In genomic region chr21:42446531-42446930, GRCh38 we compare ENCODE assay signal across 33 cellular contexts. TPM values are rescaled to one million over a fixed set of nuclear protein-coding genes. Genes with fewer than 3 reads are reported as not detected.
DNase-seq lines count a peak whose midpoint lies in the region; ATAC-seq lines count a peak whose summit lies in the region.
"Had no signal": no experiment of that assay in that cellular context is flagged by ENCODE, and none has a peak within 500 bp of the region (broad histone marks: within the 10 kb centered on the region; RNA-seq: fewer than 3 reads in every experiment).

No MANE protein-coding gene starts in this region.

- peak overlapping the region in 4 of 7 donors; percentile 17 to 83 (median 64) for H3K27ac Mint-ChIP-seq in CD4-positive, alpha-beta memory T cell
- H3K27ac Mint-ChIP-seq in activated T-helper 1 cell treated with anti-CD3 and anti-CD28 coated beads, Interleukin-12 subunit alpha, Interleukin-12 subunit beta, Interleukin-2, Interleukin-4 antibody, amounts not matched to agents 30 ng/mL and 10 ng/mL and 1 ng/mL, durations not matched to agents 14 hours and 24 hours and 36 hours, result peak overlapping the region; percentile 31
- H3K27ac Mint-ChIP-seq in naive thymus-derived CD4-positive, alpha-beta T cell, result peak overlapping the region in 7 of 9 donors; percentile 41 to 97 (median 64)
- H3K27ac Mint-ChIP-seq: type B pancreatic cell had no signal

- H3K36me3 ChIP-seq in CD4-positive, alpha-beta memory T cell (ENCODE audit: insufficient read depth, low read length), result peaks cover 55% of the 10 kb centered on the region
- H3K36me3 ChIP-seq in naive thymus-derived CD4-positive, alpha-beta T cell (ENCODE audit: control insufficient read depth in 2 of 3, insufficient read depth in 3 of 3, low read length in 3 of 3), result peaks cover 0 to 74% (median 8%) of the 10 kb centered on the region in 3 experiments
- H3K36me3 ChIP-seq: gastroesophageal sphincter, HAP-1, Peyer's patch had no signal

- peaks cover 17% of the 10 kb centered on the region for H3K4me1 ChIP-seq in CD4-positive, alpha-beta memory T cell (ENCODE audit: insufficient read depth, low read length)
- H3K4me1 ChIP-seq in naive thymus-derived CD4-positive, alpha-beta T cell (ENCODE audit: control insufficient read depth in 2 of 2, insufficient read depth in 2 of 2, low read length in 2 of 2), result peaks cover 4 to 15% of the 10 kb centered on the region in 2 donors
- H3K4me1 ChIP-seq: gastroesophageal sphincter, HAP-1, psoas muscle had no signal

- no peak for DNase-seq in activated CD4-positive, CD25-positive, alpha-beta regulatory T cell treated with anti-CD3 and anti-CD28 coated beads, Interleukin-2, amount 50 U/mL, for 72 hours
- no peak for DNase-seq in CD4-positive, alpha-beta memory T cell
- DNase-seq in activated T-helper 1 cell treated with anti-CD3 and anti-CD28 coated beads, Interleukin-12 subunit alpha, Interleukin-12 subunit beta, Interleukin-2, Interleukin-4 antibody, amounts not matched to agents 30 ng/mL and 10 ng/mL and 1 ng/mL, durations not matched to agents 14 hours and 24 hours and 36 hours (ENCODE audit: low spot score), result no peak
- DNase-seq in naive thymus-derived CD4-positive, alpha-beta T cell, result no peak
- no peak for DNase-seq in inferior parietal cortex (ENCODE audit: extremely low spot score)
- DNase-seq in NCI-H345 treated with DMSO at 0.1 percent for 48 hours (lab: John Stamatoyannopoulos, UW; ENCODE audit: unreplicated experiment), result no peak
- DNase-seq in substantia nigra (lab: John Stamatoyannopoulos, UW), result no peak
- DNase-seq: activated CD4-positive, alpha-beta T cell treated with anti-CD3 and anti-CD28 coated beads for 1 hour; activated effector memory CD4-positive, alpha-beta T cell treated with Interleukin-2 at 50 U/mL for 16 hours; Kasumi-1; left cardiac atrium; NCI-H1417; NCI-H2029 treated with DMSO at 0.1 percent for 48 hours; NCI-H226; NCI-H774; occipital lobe; psoas muscle; stimulated activated CD4-positive, alpha-beta T cell treated with anti-CD3 and anti-CD28 coated beads, Interleukin-12 subunit alpha, Interleukin-12 subunit beta, amount 100 ng/mL, for 4 hours; stimulated activated CD4-positive, alpha-beta T cell treated with anti-CD3 and anti-CD28 coated beads, Interleukin-2, amount 100 ng/mL, for 48 hours had no signal

- H3K36me3 Mint-ChIP-seq in CD4-positive, alpha-beta memory T cell, result peaks cover 43 to 73% of the 10 kb centered on the region in 2 donors
- peaks cover 73% of the 10 kb centered on the region for H3K36me3 Mint-ChIP-seq in activated T-helper 1 cell treated with anti-CD3 and anti-CD28 coated beads, Interleukin-12 subunit alpha, Interleukin-12 subunit beta, Interleukin-2, Interleukin-4 antibody, amounts not matched to agents 30 ng/mL and 10 ng/mL and 1 ng/mL, durations not matched to agents 14 hours and 24 hours and 36 hours (ENCODE audit: low read depth)
- peaks cover 10 to 53% (median 23%) of the 10 kb centered on the region in 5 donors for H3K36me3 Mint-ChIP-seq in naive thymus-derived CD4-positive, alpha-beta T cell
- H3K36me3 Mint-ChIP-seq: natural killer cell treated with Interleukin-12 subunit alpha and Interleukin-12 subunit beta and Interleukin-15 and Interleukin-18, amount 100 ng/mL, for 72 hours; type B pancreatic cell had no signal

- CTCF ChIA-PET in CD4-positive, alpha-beta memory T cell (lab: Charles Lee; ENCODE audit: partially characterized antibody), result interaction anchor here (2.9 kb wide), 1 partner anchor 109 kb away, joined by 10 read pairs; no protein-coding TSS in a partner anchor
- CTCF ChIA-PET in naive thymus-derived CD4-positive, alpha-beta T cell (lab: Charles Lee), result interaction anchor here (0.6 to 1.0 kb wide), 2 partner anchors 9 to 22 kb away, joined by 3 read pairs; no protein-coding TSS in a partner anchor

- peak; percentile 35 to 36 for ATAC-seq in activated CD4-positive, CD25-positive, alpha-beta regulatory T cell treated with anti-CD3 and anti-CD28 coated beads, Interleukin-2, amount 50 U/mL, for 24 hours
- ATAC-seq in naive thymus-derived CD4-positive, alpha-beta T cell, result no peak
- ATAC-seq: gastroesophageal sphincter; left cardiac atrium; natural killer cell treated with Interleukin-12 subunit alpha and Interleukin-12 subunit beta and Interleukin-15 and Interleukin-18, amount 100 ng/mL, for 72 hours; psoas muscle; sciatic nerve had no signal

- H3K4me1 Mint-ChIP-seq in CD4-positive, alpha-beta memory T cell, result peaks cover 14 to 44% (median 25%) of the 10 kb centered on the region in 4 donors
- peaks cover 55% of the 10 kb centered on the region for H3K4me1 Mint-ChIP-seq in activated T-helper 1 cell treated with anti-CD3 and anti-CD28 coated beads, Interleukin-12 subunit alpha, Interleukin-12 subunit beta, Interleukin-2, Interleukin-4 antibody, amounts not matched to agents 30 ng/mL and 10 ng/mL and 1 ng/mL, durations not matched to agents 14 hours and 24 hours and 36 hours (ENCODE audit: low read depth)
- peaks cover 11 to 48% (median 36%) of the 10 kb centered on the region in 7 donors for H3K4me1 Mint-ChIP-seq in naive thymus-derived CD4-positive, alpha-beta T cell

- POLR2A ChIA-PET in CD4-positive, alpha-beta memory T cell (lab: Charles Lee; ENCODE audit: partially characterized antibody), result interaction anchor here (0.6 to 1.5 kb wide), 5 partner anchors 10 to 128 kb away, joined by 3 read pairs; no protein-coding TSS in a partner anchor
- POLR2A ChIA-PET in naive thymus-derived CD4-positive, alpha-beta T cell (lab: Charles Lee), result interaction anchor here (1.7 kb wide), 1 partner anchor 42 kb away, joined by 9 read pairs; the partner anchor contains the start of gene UBASH3A

- no peaks in the 10 kb centered on the region for H3K27me3 ChIP-seq in CD4-positive, alpha-beta memory T cell (ENCODE audit: insufficient read depth, low read length)
- no peaks in the 10 kb centered on the region for H3K27me3 ChIP-seq in naive thymus-derived CD4-positive, alpha-beta T cell (ENCODE audit: control insufficient read depth in 2 of 2, insufficient read depth in 2 of 2, low read length in 2 of 2)
- H3K27me3 ChIP-seq: hepatocyte, Peyer's patch had no signal

- no peaks in the 10 kb centered on the region for H3K9me3 ChIP-seq in CD4-positive, alpha-beta memory T cell (ENCODE audit: control insufficient read depth in 1 of 2, low read length in 2 of 2)
- H3K9me3 ChIP-seq in naive thymus-derived CD4-positive, alpha-beta T cell (ENCODE audit: control insufficient read depth in 2 of 3, low read length in 3 of 3), result no peaks in the 10 kb centered on the region
- H3K9me3 ChIP-seq: gastroesophageal sphincter, HAP-1, Peyer's patch, psoas muscle had no signal

- H3K4me3 ChIP-seq in CD4-positive, alpha-beta memory T cell (ENCODE audit: low read length in 2 of 2), result no peak overlapping the region
- H3K4me3 ChIP-seq in naive thymus-derived CD4-positive, alpha-beta T cell (ENCODE audit: low read length), result no peak overlapping the region
- H3K4me3 ChIP-seq: gastroesophageal sphincter, HAP-1, hepatocyte, Peyer's patch, psoas muscle had no signal

- intact Hi-C loops in CD4-positive, alpha-beta memory T cell (cut with micrococcal nuclease), result no loop called here
- intact Hi-C loops in activated T-helper 1 cell treated with anti-CD3 and anti-CD28 coated beads, Interleukin-12 subunit alpha, Interleukin-12 subunit beta, Interleukin-2, Interleukin-4 antibody, amounts not matched to agents 30 ng/mL and 10 ng/mL and 1 ng/mL, durations not matched to agents 14 hours and 24 hours and 36 hours (cut with micrococcal nuclease), result no loop called here
- intact Hi-C loops in naive thymus-derived CD4-positive, alpha-beta T cell (cut with micrococcal nuclease), result no loop called here

- peaks cover 0 to 2% (median 0%) of the 10 kb centered on the region in 8 donors for H3K9me3 Mint-ChIP-seq in CD4-positive, alpha-beta memory T cell
- no peaks in the 10 kb centered on the region for H3K9me3 Mint-ChIP-seq in activated T-helper 1 cell treated with anti-CD3 and anti-CD28 coated beads, Interleukin-12 subunit alpha, Interleukin-12 subunit beta, Interleukin-2, Interleukin-4 antibody, amounts not matched to agents 30 ng/mL and 10 ng/mL and 1 ng/mL, durations not matched to agents 14 hours and 24 hours and 36 hours
- H3K9me3 Mint-ChIP-seq in naive thymus-derived CD4-positive, alpha-beta T cell, result peaks cover 0 to 2% (median 0%) of the 10 kb centered on the region in 11 donors
- H3K9me3 Mint-ChIP-seq: natural killer cell treated with Interleukin-12 subunit alpha and Interleukin-12 subunit beta and Interleukin-15 and Interleukin-18, amount 100 ng/mL, for 72 hours; type B pancreatic cell had no signal

- no peaks in the 10 kb centered on the region for H3K27me3 Mint-ChIP-seq in CD4-positive, alpha-beta memory T cell
- H3K27me3 Mint-ChIP-seq in activated T-helper 1 cell treated with anti-CD3 and anti-CD28 coated beads, Interleukin-12 subunit alpha, Interleukin-12 subunit beta, Interleukin-2, Interleukin-4 antibody, amounts not matched to agents 30 ng/mL and 10 ng/mL and 1 ng/mL, durations not matched to agents 14 hours and 24 hours and 36 hours (ENCODE audit: insufficient read depth), result no peaks in the 10 kb centered on the region
- peaks cover 0 to 4% (median 0%) of the 10 kb centered on the region in 5 donors for H3K27me3 Mint-ChIP-seq in naive thymus-derived CD4-positive, alpha-beta T cell

- no peak overlapping the region for H3K27ac ChIP-seq in CD4-positive, alpha-beta memory T cell (ENCODE audit: low read depth, low read length)
- H3K27ac ChIP-seq in naive thymus-derived CD4-positive, alpha-beta T cell (ENCODE audit: low read depth, low read length), result no peak overlapping the region
- no peak overlapping the region for H3K27ac ChIP-seq in substantia nigra (ENCODE audit: low read depth, low read length, poor library complexity, severe bottlenecking)
- H3K27ac ChIP-seq: 22Rv1, C4-2B, gastroesophageal sphincter, hepatocyte, Peyer's patch, psoas muscle had no signal

- H3K4me3 Mint-ChIP-seq in CD4-positive, alpha-beta memory T cell, result no peak overlapping the region
- H3K4me3 Mint-ChIP-seq in activated T-helper 1 cell treated with anti-CD3 and anti-CD28 coated beads, Interleukin-12 subunit alpha, Interleukin-12 subunit beta, Interleukin-2, Interleukin-4 antibody, amounts not matched to agents 30 ng/mL and 10 ng/mL and 1 ng/mL, durations not matched to agents 14 hours and 24 hours and 36 hours, result no peak overlapping the region
- H3K4me3 Mint-ChIP-seq in naive thymus-derived CD4-positive, alpha-beta T cell, result no peak overlapping the region
- H3K4me3 Mint-ChIP-seq: natural killer cell treated with Interleukin-12 subunit alpha and Interleukin-12 subunit beta and Interleukin-15 and Interleukin-18, amount 100 ng/mL, for 72 hours; type B pancreatic cell had no signal

RNA-seq across cellular contexts. Expression of gene UBASH3A, which starts 42.8 kb away (rescaled TPM):
- total RNA-seq in CD4-positive, alpha-beta memory T cell, result 10 to 100 TPM; 79.3 to 93.6 TPM
- polyA plus RNA-seq in CD4-positive, alpha-beta memory T cell, result 10 to 100 TPM; 43.1 to 58.0 TPM
- 69.1 and 70.8 TPM in 2 replicates for total RNA-seq in activated T-helper 1 cell treated with anti-CD3 and anti-CD28 coated beads, Interleukin-12 subunit alpha, Interleukin-12 subunit beta, Interleukin-2, Interleukin-4 antibody, amounts not matched to agents 30 ng/mL and 10 ng/mL and 1 ng/mL, durations not matched to agents 14 hours and 24 hours and 36 hours
- total RNA-seq in naive thymus-derived CD4-positive, alpha-beta T cell, result 100 to 1,000 TPM in 1 of 5 experiments, 10 to 100 TPM in 4; 41.9 to 101 (median 91.7) TPM
- polyA plus RNA-seq in naive thymus-derived CD4-positive, alpha-beta T cell, result 10 to 100 TPM; 57.1 to 99.3 TPM
- total RNA-seq: endothelial cell of umbilical vein, fibroblast of lung, hepatocyte, lung microvascular endothelial cell, occipital lobe had no signal
- polyA plus RNA-seq: endothelial cell of umbilical vein, fibroblast of lung, hepatocyte had no signal

RNA-seq across cellular contexts. Expression of gene RSPH1, which starts 49.5 kb away (rescaled TPM):
- not detected for total RNA-seq in CD4-positive, alpha-beta memory T cell
- not detected for polyA plus RNA-seq in CD4-positive, alpha-beta memory T cell
- not detected in 2 replicates for total RNA-seq in activated T-helper 1 cell treated with anti-CD3 and anti-CD28 coated beads, Interleukin-12 subunit alpha, Interleukin-12 subunit beta, Interleukin-2, Interleukin-4 antibody, amounts not matched to agents 30 ng/mL and 10 ng/mL and 1 ng/mL, durations not matched to agents 14 hours and 24 hours and 36 hours
- under 1 TPM in 2 of 5 experiments, not detected in 3; 0.27 to 0.40 TPM for total RNA-seq in naive thymus-derived CD4-positive, alpha-beta T cell
- not detected for polyA plus RNA-seq in naive thymus-derived CD4-positive, alpha-beta T cell
- total RNA-seq: endothelial cell of umbilical vein; fibroblast of lung; left cardiac atrium; lung microvascular endothelial cell; T-helper 2 cell treated with Interferon-gamma antibody and Interleukin-4, amounts not matched to agents 100 ng/mL and 5 ng/mL, for 36 hours had no signal
- polyA plus RNA-seq: fibroblast of lung had no signal

RNA-seq across cellular contexts. Expression of gene TMPRSS3, which starts 50.7 kb away (rescaled TPM):
- total RNA-seq in CD4-positive, alpha-beta memory T cell, result 1 to 10 TPM; 1.8 to 3.2 TPM
- 1 to 10 TPM; 4.2 to 4.5 TPM for polyA plus RNA-seq in CD4-positive, alpha-beta memory T cell
- 33.7 and 41.3 TPM in 2 replicates for total RNA-seq in activated T-helper 1 cell treated with anti-CD3 and anti-CD28 coated beads, Interleukin-12 subunit alpha, Interleukin-12 subunit beta, Interleukin-2, Interleukin-4 antibody, amounts not matched to agents 30 ng/mL and 10 ng/mL and 1 ng/mL, durations not matched to agents 14 hours and 24 hours and 36 hours
- 1 to 10 TPM in 4 of 5 experiments, under 1 TPM in 1; 0.88 to 7.6 (median 1.5) TPM for total RNA-seq in naive thymus-derived CD4-positive, alpha-beta T cell
- polyA plus RNA-seq in naive thymus-derived CD4-positive, alpha-beta T cell, result 1 to 10 TPM in 1 of 2 donors, under 1 TPM in 1; 0.11 to 2.9 TPM
- total RNA-seq: endothelial cell of umbilical vein, fibroblast of lung, lung microvascular endothelial cell, occipital lobe, sciatic nerve had no signal
- polyA plus RNA-seq: endothelial cell of umbilical vein, fibroblast of lung, psoas muscle had no signal
